In genomic region chr1:87902830-87903614, GRCh38 we compare ENCODE assay signal across 11 cellular contexts.
DNase-seq lines count a peak whose midpoint lies in the region; ATAC-seq and FAIRE-seq lines count a peak whose summit lies in the region.
"Had no signal": no experiment of that assay in that cellular context is flagged by ENCODE, and none has a peak within 500 bp of the region (broad histone marks: within the 10 kb centered on the region; RNA-seq: fewer than 3 reads in every experiment).

No MANE protein-coding gene starts in this region.

- H3K36me3 ChIP-seq in Karpas-422 (ENCODE audit: insufficient read depth, low read length), result no peaks in the 10 kb centered on the region
- H3K36me3 ChIP-seq: tibial nerve had no signal

- H3K9me3 ChIP-seq in Karpas-422 (ENCODE audit: low read length), result no peaks in the 10 kb centered on the region
- H3K9me3 ChIP-seq: tibial nerve had no signal

- no peaks in the 10 kb centered on the region for H3K27me3 ChIP-seq in Karpas-422 (ENCODE audit: low read length)
- H3K27me3 ChIP-seq: tibial nerve had no signal

- no peaks in the 10 kb centered on the region for H3K9me2 ChIP-seq in Karpas-422 (replicated peaks; ENCODE audit: insufficient read depth, low read length)

- ATAC-seq in HG02840 (IDR thresholded peaks at IDR 0.05; ENCODE audit: low FRiP score, unreplicated experiment) (peak; percentile 72), HG03439 (IDR thresholded peaks at IDR 0.05; ENCODE audit: unreplicated experiment) (no peak), GM18519 (IDR thresholded peaks at IDR 0.05; ENCODE audit: low FRiP score, unreplicated experiment) (no peak)

- no peak overlapping the region for H3K9ac ChIP-seq in Karpas-422 (ENCODE audit: low read length)

- no peak overlapping the region for H3K4me2 ChIP-seq in Karpas-422 (ENCODE audit: low read depth, low read length, poor library complexity, severe bottlenecking)

- H3K4me1 ChIP-seq in Karpas-422 (ENCODE audit: low read length), result no peaks in the 10 kb centered on the region

- no peak overlapping the region for H3K27ac ChIP-seq in Karpas-422 (ENCODE audit: low read length)
- H3K27ac ChIP-seq: tibial nerve had no signal

- H4K20me1 ChIP-seq in Karpas-422 (ENCODE audit: insufficient read depth, low read depth, low read length), result no peaks in the 10 kb centered on the region

- peak; percentile 91 for FAIRE-seq in TTC549 (lab: Jason Lieb, UNC)

- no peak overlapping the region for H3K4me3 ChIP-seq in Karpas-422 (ENCODE audit: low read length)
- H3K4me3 ChIP-seq: tibial nerve had no signal

- H3K79me2 ChIP-seq in Karpas-422 (ENCODE audit: low read length), result no peaks in the 10 kb centered on the region

- DNase-seq in EH (ENCODE audit: low read depth) (peak; percentile 8), medulla oblongata (ENCODE audit: extremely low spot score) (peak; percentile 50), T-helper 1 cell (no peak), Karpas-422 (no peak)
- DNase-seq: activated gamma-delta T cell treated with Interleukin-2 at 50 U/mL for 16 hours, NCI-H1436 had no signal

- no peak overlapping the region for H2AFZ ChIP-seq in Karpas-422 (ENCODE audit: low read length)

Comparison
In these comparisons a context has a peak if more than half of its experiments do, and no peak if none do; other contexts are left out.
1. DNase-seq: peak in EH (single experiment) and medulla oblongata (single experiment); none in T-helper 1 cell (0 of 5) and Karpas-422 (single experiment).